ENCODE assay signal across 9 cellular contexts in the genomic region with DNA sequence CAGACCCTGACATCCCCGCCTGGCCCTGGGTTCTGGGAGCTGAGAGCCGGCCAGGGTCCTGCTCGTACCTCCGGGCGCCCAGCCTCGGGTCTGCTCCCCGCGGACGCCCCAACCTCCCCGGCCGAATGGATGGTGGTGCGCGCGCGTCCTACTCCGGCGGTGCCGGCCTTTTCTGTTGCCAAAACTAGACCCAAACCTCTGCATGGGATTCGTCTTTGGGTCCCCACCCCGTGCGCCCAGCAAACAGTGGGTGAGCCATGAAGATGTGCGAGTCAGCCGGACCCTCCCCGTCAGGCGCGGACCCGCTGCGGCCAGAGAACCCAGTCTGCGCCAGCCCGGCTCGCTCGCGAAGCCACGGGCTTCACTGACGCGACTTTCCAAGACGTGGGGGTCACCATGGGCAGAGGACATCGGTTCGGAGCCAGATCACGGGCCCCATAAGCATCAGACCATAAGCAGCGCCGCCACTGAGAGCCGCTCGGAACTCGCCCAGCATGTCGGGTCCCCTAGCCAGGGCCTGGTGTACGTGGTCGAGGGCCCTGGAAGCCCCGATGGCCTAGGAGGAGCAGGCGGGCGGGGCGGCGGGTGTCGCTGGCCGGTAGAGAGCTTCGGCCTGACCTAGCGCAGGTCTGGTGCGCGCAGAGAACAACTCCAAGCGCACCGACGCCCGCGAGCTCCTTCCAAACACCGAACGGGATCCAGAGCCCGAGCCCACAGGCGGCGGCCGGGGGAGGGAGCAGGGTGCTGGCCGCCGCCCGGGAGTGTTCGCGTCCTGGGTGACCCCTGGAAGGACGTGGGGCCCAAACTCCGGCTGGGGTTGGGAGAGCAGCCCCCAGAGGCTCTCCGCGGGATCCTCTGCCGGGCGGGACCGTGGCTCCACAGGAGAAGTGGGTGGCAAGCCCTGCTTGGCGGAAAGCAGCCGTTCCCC. TPM values are rescaled to one million over a fixed set of nuclear protein-coding genes. Genes with fewer than 3 reads are reported as not detected.
DNase-seq lines count a peak whose midpoint lies in the region; ATAC-seq and TF ChIP-seq lines count a peak whose summit lies in the region.
"Had no signal": no experiment of that assay in that cellular context is flagged by ENCODE, and none has a peak within 500 bp of the region (broad histone marks: within the 10 kb centered on the region; RNA-seq: fewer than 3 reads in every experiment).

No MANE protein-coding gene starts in this region.

- peaks cover 18% of the 10 kb centered on the region for H3K27me3 Mint-ChIP-seq in activated naive CD8-positive, alpha-beta T cell
- H3K27me3 Mint-ChIP-seq in CD14-positive monocyte (ENCODE audit: low read depth in 3 of 3): peaks cover 48 to 61% (median 55%) of the 10 kb centered on the region in 3 donors

- TF ChIP-seq CTCF in lower lobe of right lung (IDR thresholded peaks at IDR 0.05): no peak
- TF ChIP-seq CTCF in vagina (IDR thresholded peaks at IDR 0.05): no peak
- TF ChIP-seq CTCF in CD14-positive monocyte (IDR thresholded peaks at IDR 0.05): no peak

- H3K36me3 Mint-ChIP-seq in activated naive CD8-positive, alpha-beta T cell: peaks cover 2% of the 10 kb centered on the region
- peaks cover 18 to 19% of the 10 kb centered on the region in 2 donors for H3K36me3 Mint-ChIP-seq in CD14-positive monocyte

- H3K36me3 ChIP-seq in lower lobe of right lung: peaks cover 17% of the 10 kb centered on the region
- no peaks in the 10 kb centered on the region for H3K36me3 ChIP-seq in vagina

- H3K27me3 ChIP-seq in lower lobe of right lung (ENCODE audit: low read depth) (peaks cover 51% of the 10 kb centered on the region), vagina (peaks cover 14% of the 10 kb centered on the region)

- H3K4me1 ChIP-seq in lower lobe of right lung (peaks cover 40% of the 10 kb centered on the region), vagina (peaks cover 33% of the 10 kb centered on the region)

- H3K4me3 Mint-ChIP-seq in activated naive CD8-positive, alpha-beta T cell: peak overlapping the region; percentile 59
- H3K4me3 Mint-ChIP-seq in CD14-positive monocyte: peak overlapping the region in 1 of 2 donors; percentile 77

- H3K27ac Mint-ChIP-seq in activated naive CD8-positive, alpha-beta T cell: no peak overlapping the region
- H3K27ac Mint-ChIP-seq in CD14-positive monocyte: peak overlapping the region in 1 of 7 donors; percentile 23

- peaks cover 25% of the 10 kb centered on the region for H3K4me1 Mint-ChIP-seq in activated naive CD8-positive, alpha-beta T cell (ENCODE audit: low read depth)
- H3K4me1 Mint-ChIP-seq in CD14-positive monocyte: peaks cover 26% of the 10 kb centered on the region

- H3K9me3 ChIP-seq in lower lobe of right lung (no peaks in the 10 kb centered on the region), vagina (no peaks in the 10 kb centered on the region)

- intact Hi-C loops in lower lobe of right lung (cut with DNase I): no loop called here
- intact Hi-C loops in vagina (cut with DNase I): no loop called here
- intact Hi-C loops in CD14-positive monocyte (cut with micrococcal nuclease): loop anchor here in 1 of 2 donors (10.0 kb wide), 1 partner anchor 244 kb away; no protein-coding TSS in a partner anchor

- no peak for TF ChIP-seq POLR2A in vagina (IDR thresholded peaks at IDR 0.05)

- H3K27ac ChIP-seq in lower lobe of right lung (no peak overlapping the region), vagina (no peak overlapping the region)
- H3K27ac ChIP-seq: C4-2B had no signal

- H3K9me3 Mint-ChIP-seq in activated naive CD8-positive, alpha-beta T cell (ENCODE audit: low read depth): no peaks in the 10 kb centered on the region
- H3K9me3 Mint-ChIP-seq in CD14-positive monocyte: peaks cover 0 to 15% (median 5%) of the 10 kb centered on the region in 7 donors

- peak; percentile 4 to 5 for ATAC-seq in lower lobe of right lung

- DNase-seq in stimulated activated CD4-positive, alpha-beta T cell treated with anti-CD3 and anti-CD28 coated beads, Interleukin-15, amount 100 ng/mL, for 24 hours: peak; percentile 15
- DNase-seq in stimulated activated CD4-positive, alpha-beta T cell treated with anti-CD3 and anti-CD28 coated beads, Interleukin-1b, Interleukin-23, amount 100 ng/mL, for 48 hours: no peak
- no peak for DNase-seq in lower lobe of right lung
- DNase-seq in vagina (ENCODE audit: extremely low spot score in 2 of 2): no peak
- DNase-seq in CD14-positive monocyte (ENCODE audit: low spot score): no peak
- DNase-seq in GF-D8 (lab: John Stamatoyannopoulos, UW): no peak
- no peak for DNase-seq in NCI-H187 treated with DMSO at 0.1 percent for 48 hours (lab: John Stamatoyannopoulos, UW)

- H3K4me3 ChIP-seq in lower lobe of right lung (peak overlapping the region; percentile 87), vagina (peak overlapping the region; percentile 30 to 45)

RNA-seq across cellular contexts. Expression of a gene that starts 1.0 kb away (rescaled TPM):
- 3.6 TPM for total RNA-seq in lower lobe of right lung
- 8.1 TPM for total RNA-seq in vagina
- under 1 TPM in 1 of 2 donors, not detected in 1; 0.42 TPM for polyA plus RNA-seq in CD14-positive monocyte

RNA-seq across cellular contexts. Expression of a gene that starts 1.4 kb away (rescaled TPM):
- total RNA-seq in lower lobe of right lung (22.5 TPM), vagina (23.3 TPM)
- polyA plus RNA-seq in CD14-positive monocyte: 10 to 100 TPM; 26.1 to 33.2 TPM

RNA-seq across cellular contexts. Expression of a gene that starts 26.5 kb away (rescaled TPM):
- total RNA-seq in lower lobe of right lung: 46.1 TPM
- total RNA-seq in vagina: 44.9 TPM
- 10 to 100 TPM; 18.5 to 19.7 TPM for polyA plus RNA-seq in CD14-positive monocyte

RNA-seq across cellular contexts. Expression of a gene that starts 40.0 kb away (rescaled TPM):
- total RNA-seq in lower lobe of right lung (57.1 TPM), vagina (37.6 TPM)
- polyA plus RNA-seq in CD14-positive monocyte: 1 to 10 TPM in 1 of 2 donors, under 1 TPM in 1; 0.39 to 1.2 TPM
